In the genomic region with DNA sequence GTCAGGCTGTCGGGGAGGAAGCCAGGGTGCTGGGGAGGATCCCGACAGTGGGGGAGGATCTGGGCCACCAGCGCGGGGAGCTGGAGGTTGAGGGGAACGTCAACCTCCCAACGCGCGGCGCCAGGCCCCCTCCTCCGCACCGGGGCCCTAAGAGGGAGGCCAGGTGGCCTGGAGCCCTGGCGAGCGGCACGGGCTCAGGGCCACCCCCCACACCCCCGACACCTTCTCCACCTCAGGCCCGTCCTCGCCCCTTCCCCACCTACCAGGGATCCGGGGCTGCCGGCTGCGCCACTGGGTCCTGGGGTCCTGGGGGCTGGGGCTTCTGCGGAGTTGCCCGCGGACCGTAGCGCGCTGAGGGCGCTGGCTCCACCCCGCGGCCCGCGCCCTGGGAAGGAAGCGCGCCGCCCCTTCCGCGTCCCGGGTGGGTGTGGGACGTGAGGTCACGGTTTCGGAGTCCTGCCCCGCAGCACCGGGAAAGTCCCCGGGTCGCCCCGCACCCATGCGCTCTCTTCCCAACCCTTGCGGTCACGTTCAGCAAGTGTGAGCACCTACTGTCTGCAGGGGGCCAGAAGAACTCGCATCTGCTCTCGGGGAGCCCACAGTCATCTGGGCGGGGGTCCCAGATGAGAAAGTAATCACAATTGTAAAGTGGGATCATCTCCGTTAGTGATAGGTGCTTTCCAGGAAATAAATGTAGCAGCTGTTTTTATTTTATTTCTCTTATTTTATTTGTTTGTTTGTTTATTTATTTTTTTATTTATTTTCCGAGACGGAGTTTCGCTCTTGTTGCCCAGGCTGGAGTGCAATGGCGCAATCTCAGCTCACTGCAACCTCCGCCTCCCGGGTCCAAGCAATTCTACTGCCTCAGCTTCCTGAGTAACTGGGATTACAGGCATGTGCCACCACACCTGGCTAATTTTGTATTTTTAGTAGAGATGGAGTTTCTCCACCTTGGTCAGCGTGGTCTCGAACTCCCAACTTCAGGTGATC, we compare ENCODE assay signal across 1 cellular context.
TF ChIP-seq lines count a peak whose summit lies in the region.

A gene (minus strand): TSS at position 362 of the 990 bp plus-strand sequence. CDS start 13,335 bp downstream, outside the sequence.

TF ChIP-seq in K562, 482 proteins besides CTCF, POLR2A, EP300 and RAD21 (continued from another document and continues in another):
- TF ChIP-seq, protein P1, sequence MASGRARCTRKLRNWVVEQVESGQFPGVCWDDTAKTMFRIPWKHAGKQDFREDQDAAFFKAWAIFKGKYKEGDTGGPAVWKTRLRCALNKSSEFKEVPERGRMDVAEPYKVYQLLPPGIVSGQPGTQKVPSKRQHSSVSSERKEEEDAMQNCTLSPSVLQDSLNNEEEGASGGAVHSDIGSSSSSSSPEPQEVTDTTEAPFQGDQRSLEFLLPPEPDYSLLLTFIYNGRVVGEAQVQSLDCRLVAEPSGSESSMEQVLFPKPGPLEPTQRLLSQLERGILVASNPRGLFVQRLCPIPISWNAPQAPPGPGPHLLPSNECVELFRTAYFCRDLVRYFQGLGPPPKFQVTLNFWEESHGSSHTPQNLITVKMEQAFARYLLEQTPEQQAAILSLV (tag; IDR thresholded peaks at IDR 0.05) = no peak
- TF ChIP-seq ZNF175 (CRISPR knock-in tag; IDR thresholded peaks at IDR 0.05; ENCODE audit: low read depth) (no peak), FOXP1 (CRISPR knock-in tag; IDR thresholded peaks at IDR 0.05) (no peak), EHMT2 (IDR thresholded peaks at IDR 0.05) (no peak), XRCC4 (IDR thresholded peaks at IDR 0.05; ENCODE audit: extremely low read depth, insufficient read depth, insufficient read length) (no peak), MAFK (IDR thresholded peaks at IDR 0.05; ENCODE audit: low read length) (no peak), HOXB6 (CRISPR knock-in tag; IDR thresholded peaks at IDR 0.05; ENCODE audit: borderline replicate concordance) (no peak), XRCC5 (IDR thresholded peaks at IDR 0.05; ENCODE audit: low read depth, low read length) (no peak), BMI1 (IDR thresholded peaks at IDR 0.05; ENCODE audit: low read length) (no peak), KAT7 (CRISPR knock-in tag; IDR thresholded peaks at IDR 0.05; ENCODE audit: borderline replicate concordance) (no peak; the same call in 1 of the 2 replicates), NFE2 (IDR thresholded peaks at IDR 0.05; ENCODE audit: low read depth) (no peak), SAFB2 (IDR thresholded peaks at IDR 0.05; ENCODE audit: borderline replicate concordance, low read depth, low read length, severe bottlenecking) (no peak), THRAP3 (IDR thresholded peaks at IDR 0.05; ENCODE audit: borderline replicate concordance) (no peak), IFI16 (CRISPR knock-in tag; IDR thresholded peaks at IDR 0.05) (no peak), GTF2A2 (tag; IDR thresholded peaks at IDR 0.05) (no peak), SREBF1 (IDR thresholded peaks at IDR 0.05; ENCODE audit: borderline replicate concordance, low read depth, low read length) (no peak), KAT2B (IDR thresholded peaks at IDR 0.05; ENCODE audit: low read depth, low read length) (no peak), ZNF707 (CRISPR knock-in tag; conservative IDR thresholded peaks at IDR 0.05) (no peak), ZNF766 (CRISPR knock-in tag; conservative IDR thresholded peaks at IDR 0.05) (0 out of 2 replicates have a peak, but pooled peaks have one; percentile 17), KHSRP (IDR thresholded peaks at IDR 0.05) (no peak), ILK (tag; IDR thresholded peaks at IDR 0.05; ENCODE audit: borderline replicate concordance, low read depth) (no peak), KLF13 (tag; IDR thresholded peaks at IDR 0.05; ENCODE audit: borderline replicate concordance, low read depth) (peak; percentile 31; the same call in 1 of the 2 replicates), PCBP2 (IDR thresholded peaks at IDR 0.05; ENCODE audit: low read depth, low read length, poor library complexity, severe bottlenecking) (no peak), RBBP5 (IDR thresholded peaks at IDR 0.05; ENCODE audit: borderline replicate concordance, insufficient read depth, low read length, poor library complexity, severe bottlenecking) (peak; percentile 50), ZNF224 (CRISPR knock-in tag; IDR thresholded peaks at IDR 0.05) (no peak; the same call in 1 of the 2 replicates), GATAD2B (IDR thresholded peaks at IDR 0.05; ENCODE audit: borderline replicate concordance) (peak; percentile 85), ZNF644 (tag; IDR thresholded peaks at IDR 0.05; ENCODE audit: low read depth) (no peak), POLR2H (tag; IDR thresholded peaks at IDR 0.05; ENCODE audit: low read depth) (no peak), ZSCAN29 (IDR thresholded peaks at IDR 0.05) (no peak; the same call in 1 of the 2 replicates)
- TF ChIP-seq, protein P2, sequence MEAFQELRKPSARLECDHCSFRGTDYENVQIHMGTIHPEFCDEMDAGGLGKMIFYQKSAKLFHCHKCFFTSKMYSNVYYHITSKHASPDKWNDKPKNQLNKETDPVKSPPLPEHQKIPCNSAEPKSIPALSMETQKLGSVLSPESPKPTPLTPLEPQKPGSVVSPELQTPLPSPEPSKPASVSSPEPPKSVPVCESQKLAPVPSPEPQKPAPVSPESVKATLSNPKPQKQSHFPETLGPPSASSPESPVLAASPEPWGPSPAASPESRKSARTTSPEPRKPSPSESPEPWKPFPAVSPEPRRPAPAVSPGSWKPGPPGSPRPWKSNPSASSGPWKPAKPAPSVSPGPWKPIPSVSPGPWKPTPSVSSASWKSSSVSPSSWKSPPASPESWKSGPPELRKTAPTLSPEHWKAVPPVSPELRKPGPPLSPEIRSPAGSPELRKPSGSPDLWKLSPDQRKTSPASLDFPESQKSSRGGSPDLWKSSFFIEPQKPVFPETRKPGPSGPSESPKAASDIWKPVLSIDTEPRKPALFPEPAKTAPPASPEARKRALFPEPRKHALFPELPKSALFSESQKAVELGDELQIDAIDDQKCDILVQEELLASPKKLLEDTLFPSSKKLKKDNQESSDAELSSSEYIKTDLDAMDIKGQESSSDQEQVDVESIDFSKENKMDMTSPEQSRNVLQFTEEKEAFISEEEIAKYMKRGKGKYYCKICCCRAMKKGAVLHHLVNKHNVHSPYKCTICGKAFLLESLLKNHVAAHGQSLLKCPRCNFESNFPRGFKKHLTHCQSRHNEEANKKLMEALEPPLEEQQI (IDR thresholded peaks at IDR 0.05) = no peak
- TF ChIP-seq, protein P3, sequence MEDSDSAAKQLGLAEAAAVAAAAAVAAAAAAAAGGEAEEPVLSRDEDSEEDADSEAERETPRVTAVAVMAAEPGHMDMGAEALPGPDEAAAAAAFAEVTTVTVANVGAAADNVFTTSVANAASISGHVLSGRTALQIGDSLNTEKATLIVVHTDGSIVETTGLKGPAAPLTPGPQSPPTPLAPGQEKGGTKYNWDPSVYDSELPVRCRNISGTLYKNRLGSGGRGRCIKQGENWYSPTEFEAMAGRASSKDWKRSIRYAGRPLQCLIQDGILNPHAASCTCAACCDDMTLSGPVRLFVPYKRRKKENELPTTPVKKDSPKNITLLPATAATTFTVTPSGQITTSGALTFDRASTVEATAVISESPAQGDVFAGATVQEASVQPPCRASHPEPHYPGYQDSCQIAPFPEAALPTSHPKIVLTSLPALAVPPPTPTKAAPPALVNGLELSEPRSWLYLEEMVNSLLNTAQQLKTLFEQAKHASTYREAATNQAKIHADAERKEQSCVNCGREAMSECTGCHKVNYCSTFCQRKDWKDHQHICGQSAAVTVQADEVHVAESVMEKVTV (CRISPR knock-in tag; IDR thresholded peaks at IDR 0.05) = no peak
- TF ChIP-seq, protein P4, sequence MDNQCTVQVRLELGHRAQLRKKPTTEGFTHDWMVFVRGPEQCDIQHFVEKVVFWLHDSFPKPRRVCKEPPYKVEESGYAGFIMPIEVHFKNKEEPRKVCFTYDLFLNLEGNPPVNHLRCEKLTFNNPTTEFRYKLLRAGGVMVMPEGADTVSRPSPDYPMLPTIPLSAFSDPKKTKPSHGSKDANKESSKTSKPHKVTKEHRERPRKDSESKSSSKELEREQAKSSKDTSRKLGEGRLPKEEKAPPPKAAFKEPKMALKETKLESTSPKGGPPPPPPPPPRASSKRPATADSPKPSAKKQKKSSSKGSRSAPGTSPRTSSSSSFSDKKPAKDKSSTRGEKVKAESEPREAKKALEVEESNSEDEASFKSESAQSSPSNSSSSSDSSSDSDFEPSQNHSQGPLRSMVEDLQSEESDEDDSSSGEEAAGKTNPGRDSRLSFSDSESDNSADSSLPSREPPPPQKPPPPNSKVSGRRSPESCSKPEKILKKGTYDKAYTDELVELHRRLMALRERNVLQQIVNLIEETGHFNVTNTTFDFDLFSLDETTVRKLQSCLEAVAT (IDR thresholded peaks at IDR 0.05) = no peak
- TF ChIP-seq, protein P5, sequence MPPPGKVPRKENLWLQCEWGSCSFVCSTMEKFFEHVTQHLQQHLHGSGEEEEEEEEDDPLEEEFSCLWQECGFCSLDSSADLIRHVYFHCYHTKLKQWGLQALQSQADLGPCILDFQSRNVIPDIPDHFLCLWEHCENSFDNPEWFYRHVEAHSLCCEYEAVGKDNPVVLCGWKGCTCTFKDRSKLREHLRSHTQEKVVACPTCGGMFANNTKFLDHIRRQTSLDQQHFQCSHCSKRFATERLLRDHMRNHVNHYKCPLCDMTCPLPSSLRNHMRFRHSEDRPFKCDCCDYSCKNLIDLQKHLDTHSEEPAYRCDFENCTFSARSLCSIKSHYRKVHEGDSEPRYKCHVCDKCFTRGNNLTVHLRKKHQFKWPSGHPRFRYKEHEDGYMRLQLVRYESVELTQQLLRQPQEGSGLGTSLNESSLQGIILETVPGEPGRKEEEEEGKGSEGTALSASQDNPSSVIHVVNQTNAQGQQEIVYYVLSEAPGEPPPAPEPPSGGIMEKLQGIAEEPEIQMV (tag; conservative IDR thresholded peaks at IDR 0.05; ENCODE audit: low read depth) = peak; percentile 71
- TF ChIP-seq, protein P6, sequence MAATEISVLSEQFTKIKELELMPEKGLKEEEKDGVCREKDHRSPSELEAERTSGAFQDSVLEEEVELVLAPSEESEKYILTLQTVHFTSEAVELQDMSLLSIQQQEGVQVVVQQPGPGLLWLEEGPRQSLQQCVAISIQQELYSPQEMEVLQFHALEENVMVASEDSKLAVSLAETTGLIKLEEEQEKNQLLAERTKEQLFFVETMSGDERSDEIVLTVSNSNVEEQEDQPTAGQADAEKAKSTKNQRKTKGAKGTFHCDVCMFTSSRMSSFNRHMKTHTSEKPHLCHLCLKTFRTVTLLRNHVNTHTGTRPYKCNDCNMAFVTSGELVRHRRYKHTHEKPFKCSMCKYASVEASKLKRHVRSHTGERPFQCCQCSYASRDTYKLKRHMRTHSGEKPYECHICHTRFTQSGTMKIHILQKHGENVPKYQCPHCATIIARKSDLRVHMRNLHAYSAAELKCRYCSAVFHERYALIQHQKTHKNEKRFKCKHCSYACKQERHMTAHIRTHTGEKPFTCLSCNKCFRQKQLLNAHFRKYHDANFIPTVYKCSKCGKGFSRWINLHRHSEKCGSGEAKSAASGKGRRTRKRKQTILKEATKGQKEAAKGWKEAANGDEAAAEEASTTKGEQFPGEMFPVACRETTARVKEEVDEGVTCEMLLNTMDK (IDR thresholded peaks at IDR 0.05; ENCODE audit: borderline replicate concordance, insufficient read depth, low read depth, low read length, poor library complexity, severe bottlenecking) = no peak
- TF ChIP-seq, protein P7, sequence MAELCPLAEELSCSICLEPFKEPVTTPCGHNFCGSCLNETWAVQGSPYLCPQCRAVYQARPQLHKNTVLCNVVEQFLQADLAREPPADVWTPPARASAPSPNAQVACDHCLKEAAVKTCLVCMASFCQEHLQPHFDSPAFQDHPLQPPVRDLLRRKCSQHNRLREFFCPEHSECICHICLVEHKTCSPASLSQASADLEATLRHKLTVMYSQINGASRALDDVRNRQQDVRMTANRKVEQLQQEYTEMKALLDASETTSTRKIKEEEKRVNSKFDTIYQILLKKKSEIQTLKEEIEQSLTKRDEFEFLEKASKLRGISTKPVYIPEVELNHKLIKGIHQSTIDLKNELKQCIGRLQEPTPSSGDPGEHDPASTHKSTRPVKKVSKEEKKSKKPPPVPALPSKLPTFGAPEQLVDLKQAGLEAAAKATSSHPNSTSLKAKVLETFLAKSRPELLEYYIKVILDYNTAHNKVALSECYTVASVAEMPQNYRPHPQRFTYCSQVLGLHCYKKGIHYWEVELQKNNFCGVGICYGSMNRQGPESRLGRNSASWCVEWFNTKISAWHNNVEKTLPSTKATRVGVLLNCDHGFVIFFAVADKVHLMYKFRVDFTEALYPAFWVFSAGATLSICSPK (IDR thresholded peaks at IDR 0.05; ENCODE audit: borderline replicate concordance) = no peak
- TF ChIP-seq, protein P8, sequence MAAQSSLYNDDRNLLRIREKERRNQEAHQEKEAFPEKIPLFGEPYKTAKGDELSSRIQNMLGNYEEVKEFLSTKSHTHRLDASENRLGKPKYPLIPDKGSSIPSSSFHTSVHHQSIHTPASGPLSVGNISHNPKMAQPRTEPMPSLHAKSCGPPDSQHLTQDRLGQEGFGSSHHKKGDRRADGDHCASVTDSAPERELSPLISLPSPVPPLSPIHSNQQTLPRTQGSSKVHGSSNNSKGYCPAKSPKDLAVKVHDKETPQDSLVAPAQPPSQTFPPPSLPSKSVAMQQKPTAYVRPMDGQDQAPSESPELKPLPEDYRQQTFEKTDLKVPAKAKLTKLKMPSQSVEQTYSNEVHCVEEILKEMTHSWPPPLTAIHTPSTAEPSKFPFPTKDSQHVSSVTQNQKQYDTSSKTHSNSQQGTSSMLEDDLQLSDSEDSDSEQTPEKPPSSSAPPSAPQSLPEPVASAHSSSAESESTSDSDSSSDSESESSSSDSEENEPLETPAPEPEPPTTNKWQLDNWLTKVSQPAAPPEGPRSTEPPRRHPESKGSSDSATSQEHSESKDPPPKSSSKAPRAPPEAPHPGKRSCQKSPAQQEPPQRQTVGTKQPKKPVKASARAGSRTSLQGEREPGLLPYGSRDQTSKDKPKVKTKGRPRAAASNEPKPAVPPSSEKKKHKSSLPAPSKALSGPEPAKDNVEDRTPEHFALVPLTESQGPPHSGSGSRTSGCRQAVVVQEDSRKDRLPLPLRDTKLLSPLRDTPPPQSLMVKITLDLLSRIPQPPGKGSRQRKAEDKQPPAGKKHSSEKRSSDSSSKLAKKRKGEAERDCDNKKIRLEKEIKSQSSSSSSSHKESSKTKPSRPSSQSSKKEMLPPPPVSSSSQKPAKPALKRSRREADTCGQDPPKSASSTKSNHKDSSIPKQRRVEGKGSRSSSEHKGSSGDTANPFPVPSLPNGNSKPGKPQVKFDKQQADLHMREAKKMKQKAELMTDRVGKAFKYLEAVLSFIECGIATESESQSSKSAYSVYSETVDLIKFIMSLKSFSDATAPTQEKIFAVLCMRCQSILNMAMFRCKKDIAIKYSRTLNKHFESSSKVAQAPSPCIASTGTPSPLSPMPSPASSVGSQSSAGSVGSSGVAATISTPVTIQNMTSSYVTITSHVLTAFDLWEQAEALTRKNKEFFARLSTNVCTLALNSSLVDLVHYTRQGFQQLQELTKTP (IDR thresholded peaks at IDR 0.05; ENCODE audit: low read depth in 1 of 2, partially characterized antibody in 2 of 2) = no peak
- TF ChIP-seq, protein P9, sequence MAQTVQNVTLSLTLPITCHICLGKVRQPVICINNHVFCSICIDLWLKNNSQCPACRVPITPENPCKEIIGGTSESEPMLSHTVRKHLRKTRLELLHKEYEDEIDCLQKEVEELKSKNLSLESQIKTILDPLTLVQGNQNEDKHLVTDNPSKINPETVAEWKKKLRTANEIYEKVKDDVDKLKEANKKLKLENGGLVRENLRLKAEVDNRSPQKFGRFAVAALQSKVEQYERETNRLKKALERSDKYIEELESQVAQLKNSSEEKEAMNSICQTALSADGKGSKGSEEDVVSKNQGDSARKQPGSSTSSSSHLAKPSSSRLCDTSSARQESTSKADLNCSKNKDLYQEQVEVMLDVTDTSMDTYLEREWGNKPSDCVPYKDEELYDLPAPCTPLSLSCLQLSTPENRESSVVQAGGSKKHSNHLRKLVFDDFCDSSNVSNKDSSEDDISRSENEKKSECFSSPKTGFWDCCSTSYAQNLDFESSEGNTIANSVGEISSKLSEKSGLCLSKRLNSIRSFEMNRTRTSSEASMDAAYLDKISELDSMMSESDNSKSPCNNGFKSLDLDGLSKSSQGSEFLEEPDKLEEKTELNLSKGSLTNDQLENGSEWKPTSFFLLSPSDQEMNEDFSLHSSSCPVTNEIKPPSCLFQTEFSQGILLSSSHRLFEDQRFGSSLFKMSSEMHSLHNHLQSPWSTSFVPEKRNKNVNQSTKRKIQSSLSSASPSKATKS (CRISPR knock-in tag; IDR thresholded peaks at IDR 0.05) = no peak
